8 cellular contexts compared by ENCODE assay signal in the genomic region with DNA sequence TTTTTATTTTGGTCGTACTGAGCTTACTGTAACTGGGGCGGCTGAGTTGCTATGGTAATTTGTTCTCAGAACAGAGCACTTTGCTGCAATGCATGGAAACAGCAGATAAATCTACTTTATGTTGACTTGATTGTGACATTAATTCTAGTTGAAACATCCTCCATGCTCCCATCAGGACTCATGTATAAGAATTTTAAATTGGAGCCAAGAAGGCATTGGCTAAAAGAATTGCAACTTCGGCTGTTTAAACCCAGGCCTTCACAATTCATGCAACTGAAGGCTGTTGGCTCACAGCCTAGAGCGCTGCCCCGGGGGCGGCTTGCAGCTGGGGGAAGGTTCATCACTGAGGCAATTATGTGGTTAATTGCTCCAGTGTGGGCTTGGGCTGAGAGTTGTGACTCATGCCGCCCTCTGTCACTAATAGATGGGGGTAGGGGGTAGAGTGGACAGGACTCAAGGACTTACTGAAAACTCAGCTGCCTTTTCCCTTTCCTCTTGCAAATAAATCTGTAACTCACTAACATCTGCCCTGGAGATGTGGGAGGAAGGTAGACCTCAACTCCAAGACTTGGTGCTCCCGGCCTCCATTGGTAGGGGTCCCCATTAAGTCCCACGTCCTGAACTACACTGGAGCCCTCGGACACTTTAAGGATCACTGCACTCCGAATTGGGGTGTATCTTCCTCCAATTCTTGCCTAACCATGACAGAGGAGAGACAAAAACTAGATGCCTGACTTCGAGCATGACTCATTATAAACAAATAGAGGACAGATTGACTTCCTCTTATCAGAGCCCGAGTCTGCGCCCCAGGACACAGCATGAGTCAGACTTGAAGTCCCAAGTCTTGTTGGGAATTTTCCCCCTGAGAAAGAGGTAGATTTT. TPM values are rescaled to one million over a fixed set of nuclear protein-coding genes. Genes with fewer than 3 reads are reported as not detected.
DNase-seq lines count a peak whose midpoint lies in the region; ATAC-seq lines count a peak whose summit lies in the region.

No MANE protein-coding gene starts in this region.

- peak; percentile 54 for ATAC-seq in GM18499 (IDR thresholded peaks at IDR 0.05; ENCODE audit: insufficient read depth, unreplicated experiment)
- ATAC-seq in HG02870 (IDR thresholded peaks at IDR 0.05; ENCODE audit: unreplicated experiment) = peak; percentile 52

- peaks cover 24% of the 10 kb centered on the region for H3K4me1 Mint-ChIP-seq in activated CD4-positive, alpha-beta memory T cell treated with anti-CD3 and anti-CD28 coated beads for 36 hours (ENCODE audit: low read depth)

- H3K4me3 Mint-ChIP-seq in activated CD4-positive, alpha-beta memory T cell treated with anti-CD3 and anti-CD28 coated beads for 36 hours = peak overlapping the region; percentile 66

- intact Hi-C loops in activated CD4-positive, alpha-beta memory T cell treated with anti-CD3 and anti-CD28 coated beads for 36 hours (cut with micrococcal nuclease) = loop anchor here (1.0 to 2.0 kb wide), 2 partner anchors 33 to 37 kb away; partner anchors contain the start of gene ERCC4

- no peaks in the 10 kb centered on the region for H3K9me3 Mint-ChIP-seq in activated CD4-positive, alpha-beta memory T cell treated with anti-CD3 and anti-CD28 coated beads for 36 hours

- H3K27me3 Mint-ChIP-seq in activated CD4-positive, alpha-beta memory T cell treated with anti-CD3 and anti-CD28 coated beads for 36 hours = peaks cover 17% of the 10 kb centered on the region

- H3K27ac Mint-ChIP-seq in activated CD4-positive, alpha-beta memory T cell treated with anti-CD3 and anti-CD28 coated beads for 36 hours = peak overlapping the region; percentile 69

- no peaks in the 10 kb centered on the region for H3K36me3 Mint-ChIP-seq in activated CD4-positive, alpha-beta memory T cell treated with anti-CD3 and anti-CD28 coated beads for 36 hours

- POLR2A ChIA-PET in activated CD4-positive, alpha-beta memory T cell treated with anti-CD3 and anti-CD28 coated beads for 36 hours (lab: Charles Lee) = interaction anchor here (0.6 kb wide), 1 partner anchor 21 kb away, joined by 3 read pairs; no protein-coding TSS in a partner anchor

- CTCF ChIA-PET in activated CD4-positive, alpha-beta memory T cell treated with anti-CD3 and anti-CD28 coated beads for 36 hours (lab: Charles Lee) = interaction anchor here (0.6 to 1.5 kb wide), 3 partner anchors 15 to 82 kb away, joined by 3 to 7 read pairs (median 4); partner anchors contain the start of gene ERCC4

- peak; percentile 83 for DNase-seq in AG20443 (ENCODE audit: low spot score)
- peak; percentile 50 for DNase-seq in NCI-H1694 treated with DMSO at 0.1 percent for 48 hours (lab: John Stamatoyannopoulos, UW)
- DNase-seq in activated CD4-positive, alpha-beta memory T cell treated with anti-CD3 and anti-CD28 coated beads for 36 hours = peak; percentile 56
- DNase-seq in glomerular endothelial cell (ENCODE audit: extremely low read depth, low read depth, low spot score) = peak; percentile 62
- DNase-seq in pulmonary artery endothelial cell (ENCODE audit: low read depth, low spot score) = peak; percentile 62
- DNase-seq in middle frontal gyrus (ENCODE audit: extremely low spot score, low spot score) = no peak

RNA-seq across cellular contexts. Expression of gene ERCC4, which starts 37.5 kb away (rescaled TPM):
- 10 to 100 TPM; 11.0 to 14.1 TPM for total RNA-seq in activated CD4-positive, alpha-beta memory T cell treated with anti-CD3 and anti-CD28 coated beads for 36 hours
- total RNA-seq in glomerular endothelial cell = 6.4 and 8.2 TPM in 2 replicates
- total RNA-seq in pulmonary artery endothelial cell = 9.7 and 11.7 TPM in 2 replicates
